Comparison of ENCODE assay signal across 8 cellular contexts in the genomic region with DNA sequence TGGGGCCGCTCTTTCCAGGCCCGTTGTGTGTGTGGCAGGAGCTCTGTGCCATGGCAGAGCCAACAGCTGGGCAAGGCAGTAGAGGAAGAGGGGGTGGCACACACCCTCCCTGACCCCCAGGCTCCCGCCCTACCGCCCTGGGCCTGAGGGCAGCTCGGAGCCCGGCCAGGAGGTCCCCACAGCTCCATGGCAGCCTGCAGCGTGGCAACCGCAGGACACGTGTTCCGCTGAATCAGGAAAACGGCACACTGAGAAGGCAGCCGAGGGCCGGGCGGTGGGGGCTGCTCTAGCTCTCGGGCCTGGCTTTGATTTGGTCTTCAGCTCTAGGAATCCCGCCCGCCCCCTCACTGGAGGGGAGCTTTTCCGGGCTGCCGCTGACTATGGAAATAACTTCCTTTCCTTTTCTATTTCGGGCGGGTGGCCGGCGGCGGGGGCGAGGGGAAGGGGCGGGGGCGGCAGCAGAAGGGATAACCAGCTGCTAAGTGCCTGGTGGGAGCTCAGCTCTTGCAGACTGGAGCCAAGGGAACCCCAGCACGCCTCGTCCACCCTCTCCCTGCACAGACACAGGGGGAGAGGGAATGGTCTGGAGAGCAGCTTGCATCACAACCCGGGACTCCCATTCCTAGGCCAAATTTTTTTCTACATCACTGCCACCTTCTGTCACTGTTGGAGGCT. TPM values are rescaled to one million over a fixed set of nuclear protein-coding genes. Genes with fewer than 3 reads are reported as not detected.
DNase-seq lines count a peak whose midpoint lies in the region; ATAC-seq and TF ChIP-seq lines count a peak whose summit lies in the region.

No MANE protein-coding gene starts in this region.

- H3K4me1 ChIP-seq in spleen = peaks cover 23 to 60% (median 38%) of the 10 kb centered on the region in 6 donors

- intact Hi-C loops in spleen (cut with DNase I; ENCODE audit: low total_unique reads) = no loop called here

- H3K4me3 ChIP-seq in GM12865 (ENCODE audit: low read depth, low read length) (no peak overlapping the region), choroid plexus epithelial cell (ENCODE audit: low read depth, low read length) (peak overlapping the region; percentile 22), spleen (peak overlapping the region in 6 of 8 donors; percentile 9 to 57 (median 16))

- WGBS in spleen, 5 donors = 3 to 7% (median 5%) methylated on average over 14 to 30 of the region's 30 CpGs

- H3K9me3 ChIP-seq in spleen = no peaks in the 10 kb centered on the region

- H3K36me3 ChIP-seq in spleen = peaks cover 0 to 48% (median 0%) of the 10 kb centered on the region in 6 donors

- ATAC-seq in HG02610 (IDR thresholded peaks at IDR 0.05; ENCODE audit: unreplicated experiment) (no peak), GM18868 (IDR thresholded peaks at IDR 0.05; ENCODE audit: unreplicated experiment) (no peak)

- TF ChIP-seq POLR2A in spleen (IDR thresholded peaks at IDR 0.05) = no peak

- TF ChIP-seq CTCF in GM12865 (IDR thresholded peaks at IDR 0.05; ENCODE audit: insufficient read depth, low read depth, low read length, missing control alignments) = no peak
- no peak for TF ChIP-seq CTCF in choroid plexus epithelial cell (conservative IDR thresholded peaks at IDR 0.05; ENCODE audit: low read depth, low read length)
- no peak for TF ChIP-seq CTCF in spleen (IDR thresholded peaks at IDR 0.05 in 8 of 11, conservative IDR thresholded peaks at IDR 0.05 in 3 of 11)

- H3K27ac ChIP-seq in layer of hippocampus (ENCODE audit: low read depth, low read length) = peak overlapping the region; percentile 95
- peak overlapping the region in 7 of 8 donors; percentile 45 to 76 (median 72) for H3K27ac ChIP-seq in spleen

- H3K27me3 ChIP-seq in layer of hippocampus (ENCODE audit: control insufficient read depth, insufficient read depth, low read length) (no peaks in the 10 kb centered on the region), spleen (replicated peaks in 1 of 7) (peaks cover 0 to 41% (median 5%) of the 10 kb centered on the region in 7 donors)

- DNase-seq in GM12865 (ENCODE audit: low read depth) (peak; percentile 18), SK-N-DZ (ENCODE audit: low spot score) (peak; percentile 69), choroid plexus epithelial cell (ENCODE audit: low read depth) (peak; percentile 94), spleen (peak; percentile 86), NCI-H2029 (lab: John Stamatoyannopoulos, UW) (no peak)

RNA-seq across cellular contexts. Expression of gene MRPS23, which starts 24.7 kb away (rescaled TPM):
- 86.4 and 144 TPM in 2 replicates for polyA plus RNA-seq in SK-N-DZ (2014; cell fraction: cytosol; rRNA removed)
- 37.2 and 41.1 TPM in 2 replicates for polyA plus RNA-seq in SK-N-DZ (2014; cell fraction: nucleus; rRNA removed)
- total RNA-seq in spleen = 10 to 100 TPM in 6 of 7 donors, 1 to 10 TPM in 1; 7.3 to 26.4 (median 22.4) TPM
- 10 to 100 TPM; 13.9 to 29.2 (median 28.6) TPM for polyA plus RNA-seq in spleen
